12 cellular contexts compared by ENCODE assay signal in genomic region chr17:63445065-63445464, GRCh38. TPM values are rescaled to one million over a fixed set of nuclear protein-coding genes. Genes with fewer than 3 reads are reported as not detected.
DNase-seq lines count a peak whose midpoint lies in the region; ATAC-seq, FAIRE-seq and TF ChIP-seq lines count a peak whose summit lies in the region.
"Had no signal": no experiment of that assay in that cellular context is flagged by ENCODE, and none has a peak within 500 bp of the region (broad histone marks: within the 10 kb centered on the region; RNA-seq: fewer than 3 reads in every experiment).

No MANE protein-coding gene starts in this region.

- H3K9me2 ChIP-seq in OCI-LY7 (ENCODE audit: insufficient read depth, low read length), result no peaks in the 10 kb centered on the region

- peak overlapping the region; percentile 82 for H3K9ac ChIP-seq in keratinocyte (ENCODE audit: control insufficient read depth, extremely low read depth, insufficient read depth, low read length)

- H2AFZ ChIP-seq in keratinocyte (ENCODE audit: control insufficient read depth, low read length) (no peak overlapping the region), OCI-LY7 (ENCODE audit: low read length) (no peak overlapping the region)

- peaks cover 3% of the 10 kb centered on the region for H3K27me3 Mint-ChIP-seq in activated CD8-positive, alpha-beta memory T cell treated with anti-CD3 and anti-CD28 coated beads, Interleukin-2, amount 10 ng/mL, durations not matched to agents 7 days and 5 days
- peaks cover 31% of the 10 kb centered on the region for H3K27me3 Mint-ChIP-seq in activated T-helper 2 cell treated with anti-CD3 and anti-CD28 coated beads, Interferon-gamma antibody, Interleukin-2, Interleukin-4, amounts not matched to agents 10 μg/mL and 5 μg/mL and 100 μg/mL, durations not matched to agents 14 hours and 24 hours and 36 hours (ENCODE audit: low read depth)
- peaks cover 11% of the 10 kb centered on the region for H3K27me3 Mint-ChIP-seq in stimulated activated naive CD8-positive, alpha-beta T cell treated with anti-CD3 and anti-CD28 coated beads, Interleukin-15, amount 100 ng/mL, for 72 hours

- CTCF ChIA-PET in activated CD8-positive, alpha-beta memory T cell treated with anti-CD3 and anti-CD28 coated beads, Interleukin-2, amount 10 ng/mL, durations not matched to agents 7 days and 5 days (lab: Charles Lee), result interaction anchor here (1.2 to 11.4 kb wide), 4 partner anchors 8 to 167 kb away, joined by 3 to 185 read pairs (median 46); partner anchors contain the start of gene ACE
- CTCF ChIA-PET in OCI-LY7 (lab: Charles Lee; ENCODE audit: unreplicated experiment), result interaction anchor here (0.6 to 0.7 kb wide), 2 partner anchors 163 to 164 kb away, joined by 3 to 4 read pairs; no protein-coding TSS in a partner anchor

- H3K4me2 ChIP-seq in keratinocyte (ENCODE audit: control insufficient read depth, extremely low read depth, insufficient read depth, low read depth, low read length) (peak overlapping the region; percentile 74), OCI-LY7 (ENCODE audit: low read length) (no peak overlapping the region)

- H3K4me3 Mint-ChIP-seq in activated CD8-positive, alpha-beta memory T cell treated with anti-CD3 and anti-CD28 coated beads, Interleukin-2, amount 10 ng/mL, durations not matched to agents 7 days and 5 days, result peak overlapping the region; percentile 11
- H3K4me3 Mint-ChIP-seq in activated T-helper 2 cell treated with anti-CD3 and anti-CD28 coated beads, Interferon-gamma antibody, Interleukin-2, Interleukin-4, amounts not matched to agents 10 μg/mL and 5 μg/mL and 100 μg/mL, durations not matched to agents 14 hours and 24 hours and 36 hours (ENCODE audit: low read depth), result peak overlapping the region; percentile 43
- H3K4me3 Mint-ChIP-seq in stimulated activated naive CD8-positive, alpha-beta T cell treated with anti-CD3 and anti-CD28 coated beads, Interleukin-15, amount 100 ng/mL, for 72 hours, result peak overlapping the region; percentile 49 to 78

- intact Hi-C loops in activated T-helper 2 cell treated with anti-CD3 and anti-CD28 coated beads, Interferon-gamma antibody, Interleukin-2, Interleukin-4, amounts not matched to agents 10 μg/mL and 5 μg/mL and 100 μg/mL, durations not matched to agents 14 hours and 24 hours and 36 hours (cut with micrococcal nuclease), result no loop called here
- intact Hi-C loops in OCI-LY7 (cut with micrococcal nuclease; ENCODE audit: unreplicated experiment), result no loop called here

- no peak overlapping the region for H3K27ac Mint-ChIP-seq in activated CD8-positive, alpha-beta memory T cell treated with anti-CD3 and anti-CD28 coated beads, Interleukin-2, amount 10 ng/mL, durations not matched to agents 7 days and 5 days
- H3K27ac Mint-ChIP-seq in activated T-helper 2 cell treated with anti-CD3 and anti-CD28 coated beads, Interferon-gamma antibody, Interleukin-2, Interleukin-4, amounts not matched to agents 10 μg/mL and 5 μg/mL and 100 μg/mL, durations not matched to agents 14 hours and 24 hours and 36 hours, result peak overlapping the region; percentile 2
- no peak overlapping the region for H3K27ac Mint-ChIP-seq in stimulated activated naive CD8-positive, alpha-beta T cell treated with anti-CD3 and anti-CD28 coated beads, Interleukin-15, amount 100 ng/mL, for 72 hours

- H3K9me3 ChIP-seq in keratinocyte (ENCODE audit: control insufficient read depth, low read depth, low read length) (no peaks in the 10 kb centered on the region), OCI-LY7 (ENCODE audit: low read length) (no peaks in the 10 kb centered on the region)

- peaks cover 23% of the 10 kb centered on the region for H3K4me1 Mint-ChIP-seq in activated CD8-positive, alpha-beta memory T cell treated with anti-CD3 and anti-CD28 coated beads, Interleukin-2, amount 10 ng/mL, durations not matched to agents 7 days and 5 days
- peaks cover 18% of the 10 kb centered on the region for H3K4me1 Mint-ChIP-seq in activated T-helper 2 cell treated with anti-CD3 and anti-CD28 coated beads, Interferon-gamma antibody, Interleukin-2, Interleukin-4, amounts not matched to agents 10 μg/mL and 5 μg/mL and 100 μg/mL, durations not matched to agents 14 hours and 24 hours and 36 hours (ENCODE audit: low read depth)
- H3K4me1 Mint-ChIP-seq in stimulated activated naive CD8-positive, alpha-beta T cell treated with anti-CD3 and anti-CD28 coated beads, Interleukin-15, amount 100 ng/mL, for 72 hours, result peaks cover 45% of the 10 kb centered on the region

- no peaks in the 10 kb centered on the region for H4K20me1 ChIP-seq in keratinocyte (ENCODE audit: control insufficient read depth, extremely low read depth, insufficient read depth, low read length)
- no peaks in the 10 kb centered on the region for H4K20me1 ChIP-seq in OCI-LY7 (ENCODE audit: insufficient read depth, low read length)

- H3K27me3 ChIP-seq in keratinocyte (ENCODE audit: control insufficient read depth, extremely low read depth, insufficient read depth, low read length), result no peaks in the 10 kb centered on the region
- H3K27me3 ChIP-seq: SJSA1 had no signal

- no peak for DNase-seq in activated CD8-positive, alpha-beta memory T cell treated with anti-CD3 and anti-CD28 coated beads, Interleukin-2, amount 10 ng/mL, durations not matched to agents 7 days and 5 days
- no peak for DNase-seq in activated CD8-positive, alpha-beta memory T cell treated with anti-CD3 and anti-CD28 coated beads, Interleukin-2, amount 50 U/mL, for 48 hours
- DNase-seq in activated T-helper 2 cell treated with anti-CD3 and anti-CD28 coated beads, Interferon-gamma antibody, Interleukin-2, Interleukin-4, amounts not matched to agents 10 μg/mL and 5 μg/mL and 100 μg/mL, durations not matched to agents 14 hours and 24 hours and 36 hours (ENCODE audit: low spot score), result no peak
- no peak for DNase-seq in keratinocyte (ENCODE audit: low read depth, low spot score)
- no peak for DNase-seq in stimulated activated naive CD8-positive, alpha-beta T cell treated with anti-CD3 and anti-CD28 coated beads, Interleukin-15, amount 100 ng/mL, for 72 hours
- DNase-seq in AML-193 (lab: John Stamatoyannopoulos, UW), result no peak
- no peak for DNase-seq in OCI-LY7 (ENCODE audit: low spot score)
- DNase-seq: amniotic stem cell, COR-L47 had no signal

- dilution Hi-C loops in keratinocyte (cut with MboI; ENCODE audit: extremely low pct_ligation_motif_present, low sequenced_read_pairs), result no loop called here

- FAIRE-seq in keratinocyte (lab: Jason Lieb, UNC), result no peak

- H3K4me1 ChIP-seq in keratinocyte (ENCODE audit: control insufficient read depth, extremely low read depth, insufficient read depth, low read length) (peaks cover 11% of the 10 kb centered on the region), OCI-LY7 (ENCODE audit: insufficient read depth, low read length, poor library complexity, severe bottlenecking) (no peaks in the 10 kb centered on the region)

- peak overlapping the region; percentile 57 to 75 (median 69) for H3K4me3 ChIP-seq in keratinocyte (ENCODE audit: control insufficient read depth in 2 of 3, extremely low read depth in 1 of 3, insufficient read depth in 2 of 3, low read depth in 1 of 3, low read length in 3 of 3)
- H3K4me3 ChIP-seq in OCI-LY7 (ENCODE audit: low read depth, low read length, poor library complexity, severe bottlenecking), result no peak overlapping the region

- ATAC-seq in activated CD8-positive, alpha-beta memory T cell treated with anti-CD3 and anti-CD28 coated beads, Interleukin-2, amount 10 ng/mL, durations not matched to agents 7 days and 5 days, result no peak
- ATAC-seq in stimulated activated naive CD8-positive, alpha-beta T cell treated with anti-CD3 and anti-CD28 coated beads, Interleukin-15, amount 100 ng/mL, for 72 hours, result no peak
- no peak for ATAC-seq in GM18870 (IDR thresholded peaks at IDR 0.05; ENCODE audit: unreplicated experiment)

- H3K27ac ChIP-seq in keratinocyte (ENCODE audit: control insufficient read depth, insufficient read depth, low read length) (peak overlapping the region; percentile 30), OCI-LY7 (ENCODE audit: low read depth, low read length, poor library complexity, severe bottlenecking) (no peak overlapping the region)

- POLR2A ChIA-PET in OCI-LY7 (lab: Charles Lee), result interaction anchor here (0.6 to 0.7 kb wide), 3 partner anchors 38 to 562 kb away, joined by 3 read pairs; no protein-coding TSS in a partner anchor

- H3K79me2 ChIP-seq in keratinocyte (ENCODE audit: control insufficient read depth, insufficient read depth, low read length) (no peaks in the 10 kb centered on the region), OCI-LY7 (ENCODE audit: insufficient read depth, low read depth, low read length) (no peaks in the 10 kb centered on the region)

- H3K36me3 ChIP-seq in keratinocyte (ENCODE audit: control insufficient read depth in 2 of 2, extremely low read depth in 1 of 2, insufficient read depth in 2 of 2, low read length in 2 of 2) (peaks cover 0 to 3% of the 10 kb centered on the region in 2 experiments), OCI-LY7 (ENCODE audit: insufficient read depth, low read length) (no peaks in the 10 kb centered on the region)

- TF ChIP-seq CTCF in keratinocyte (optimal IDR thresholded peaks at IDR 0.05 in 1 of 3, IDR thresholded peaks at IDR 0.05 in 1 of 3, conservative IDR thresholded peaks at IDR 0.05 in 1 of 3; ENCODE audit: extremely low read depth in 1 of 3, insufficient read depth in 2 of 3, low read length in 3 of 3) (no peak), OCI-LY7 (conservative IDR thresholded peaks at IDR 0.05; ENCODE audit: low read length) (no peak)

- no TSS peak for BruUV-seq in OCI-LY7 (replicated peaks; lab: Mats Ljungman, UMichigan)

- no peaks in the 10 kb centered on the region for H3K36me3 Mint-ChIP-seq in activated CD8-positive, alpha-beta memory T cell treated with anti-CD3 and anti-CD28 coated beads, Interleukin-2, amount 10 ng/mL, durations not matched to agents 7 days and 5 days
- no peaks in the 10 kb centered on the region for H3K36me3 Mint-ChIP-seq in activated T-helper 2 cell treated with anti-CD3 and anti-CD28 coated beads, Interferon-gamma antibody, Interleukin-2, Interleukin-4, amounts not matched to agents 10 μg/mL and 5 μg/mL and 100 μg/mL, durations not matched to agents 14 hours and 24 hours and 36 hours (ENCODE audit: low read depth)

- no peaks in the 10 kb centered on the region for H3K9me3 Mint-ChIP-seq in activated CD8-positive, alpha-beta memory T cell treated with anti-CD3 and anti-CD28 coated beads, Interleukin-2, amount 10 ng/mL, durations not matched to agents 7 days and 5 days (ENCODE audit: low read depth)
- H3K9me3 Mint-ChIP-seq in activated T-helper 2 cell treated with anti-CD3 and anti-CD28 coated beads, Interferon-gamma antibody, Interleukin-2, Interleukin-4, amounts not matched to agents 10 μg/mL and 5 μg/mL and 100 μg/mL, durations not matched to agents 14 hours and 24 hours and 36 hours, result no peaks in the 10 kb centered on the region
- no peaks in the 10 kb centered on the region for H3K9me3 Mint-ChIP-seq in stimulated activated naive CD8-positive, alpha-beta T cell treated with anti-CD3 and anti-CD28 coated beads, Interleukin-15, amount 100 ng/mL, for 72 hours

- H3K9me1 ChIP-seq in keratinocyte (ENCODE audit: control insufficient read depth, extremely low read depth, insufficient read depth, low read length), result no peaks in the 10 kb centered on the region

RNA-seq across cellular contexts. Expression of gene CYB561, which starts 1.0 kb away (rescaled TPM):
- total RNA-seq in activated CD8-positive, alpha-beta memory T cell treated with anti-CD3 and anti-CD28 coated beads, Interleukin-2, amount 10 ng/mL, durations not matched to agents 7 days and 5 days, result 10 to 100 TPM in 1 of 2 experiments, 1 to 10 TPM in 1; 2.2 to 13.6 TPM
- total RNA-seq in activated T-helper 2 cell treated with anti-CD3 and anti-CD28 coated beads, Interferon-gamma antibody, Interleukin-2, Interleukin-4, amounts not matched to agents 10 μg/mL and 5 μg/mL and 100 μg/mL, durations not matched to agents 14 hours and 24 hours and 36 hours, result 0.41 and 0.57 TPM in 2 replicates
- 14.4 to 21.8 TPM (median 19.4 TPM) in 3 replicates for polyA plus RNA-seq in keratinocyte
- polyA plus RNA-seq in keratinocyte (2011; ENCODE audit: low read depth), result 7.0 TPM
- polyA plus RNA-seq in keratinocyte (2011; cell fraction: cytosol; rRNA removed), result 13.6 and 18.2 TPM in 2 replicates
- polyA plus RNA-seq in keratinocyte (2011; cell fraction: nucleus; rRNA removed), result 28.7 and 32.5 TPM in 2 replicates
- polyA plus RNA-seq in keratinocyte (2012; ENCODE audit: low replicate concordance), result 11.0 and 22.3 TPM in 2 replicates
- 20.9 to 62.2 TPM (median 35.4 TPM) in 3 replicates for polyA minus RNA-seq in keratinocyte
- 24.7 TPM for polyA minus RNA-seq in keratinocyte (2011; cell fraction: cytosol; rRNA and poly(A)+ RNA removed)
- 23.8 and 27.4 TPM in 2 replicates for polyA minus RNA-seq in keratinocyte (2011; cell fraction: nucleus; rRNA and poly(A)+ RNA removed)
- total RNA-seq in OCI-LY7 (2014; rRNA removed; shearing (Covaris generic)), result not detected in 2 replicates
- total RNA-seq in OCI-LY7 (2022), result not detected in 2 replicates

RNA-seq across cellular contexts. Expression of gene ACE, which starts 31.8 kb away (rescaled TPM):
- 1 to 10 TPM in 1 of 2 experiments, under 1 TPM in 1; 0.33 to 2.2 TPM for total RNA-seq in activated CD8-positive, alpha-beta memory T cell treated with anti-CD3 and anti-CD28 coated beads, Interleukin-2, amount 10 ng/mL, durations not matched to agents 7 days and 5 days
- total RNA-seq in activated T-helper 2 cell treated with anti-CD3 and anti-CD28 coated beads, Interferon-gamma antibody, Interleukin-2, Interleukin-4, amounts not matched to agents 10 μg/mL and 5 μg/mL and 100 μg/mL, durations not matched to agents 14 hours and 24 hours and 36 hours, result not detected in 2 replicates
- 0.05 to 0.07 TPM in 2 of 3 replicates, not detected in the other for polyA plus RNA-seq in keratinocyte
- polyA plus RNA-seq in keratinocyte (2011; ENCODE audit: low read depth), result not detected
- not detected in 2 replicates for polyA plus RNA-seq in keratinocyte (2011; cell fraction: cytosol; rRNA removed)
- polyA plus RNA-seq in keratinocyte (2011; cell fraction: nucleus; rRNA removed), result 0.20 TPM in 1 of 2 replicates, not detected in the other
- polyA plus RNA-seq in keratinocyte (2012; ENCODE audit: low replicate concordance), result 0.03 TPM in 1 of 2 replicates, not detected in the other
- polyA minus RNA-seq in keratinocyte, result not detected in 3 replicates
- polyA minus RNA-seq in keratinocyte (2011; cell fraction: cytosol; rRNA and poly(A)+ RNA removed), result not detected
- 0.95 TPM in 1 of 2 replicates, not detected in the other for polyA minus RNA-seq in keratinocyte (2011; cell fraction: nucleus; rRNA and poly(A)+ RNA removed)
- total RNA-seq in OCI-LY7 (2014; rRNA removed; shearing (Covaris generic)), result 0.33 and 2.3 TPM in 2 replicates
- 3.6 and 5.1 TPM in 2 replicates for total RNA-seq in OCI-LY7 (2022)
- total RNA-seq: HT1080 had no signal

Comparison
In these comparisons a context has a peak if more than half of its experiments do, and no peak if none do; other contexts are left out.
1. H3K4me3 Mint-ChIP-seq: peak in every context shown above with its lines; median percentile 64 in stimulated activated naive CD8-positive, alpha-beta T cell treated with anti-CD3 and anti-CD28 coated beads, Interleukin-15, amount 100 ng/mL, for 72 hours; 43 in activated T-helper 2 cell treated with anti-CD3 and anti-CD28 coated beads, Interferon-gamma antibody, Interleukin-2, Interleukin-4, amounts not matched to agents 10 μg/mL and 5 μg/mL and 100 μg/mL, durations not matched to agents 14 hours and 24 hours and 36 hours; 11 in activated CD8-positive, alpha-beta memory T cell treated with anti-CD3 and anti-CD28 coated beads, Interleukin-2, amount 10 ng/mL, durations not matched to agents 7 days and 5 days.